28 cellular contexts compared by ENCODE assay signal in the genomic region with DNA sequence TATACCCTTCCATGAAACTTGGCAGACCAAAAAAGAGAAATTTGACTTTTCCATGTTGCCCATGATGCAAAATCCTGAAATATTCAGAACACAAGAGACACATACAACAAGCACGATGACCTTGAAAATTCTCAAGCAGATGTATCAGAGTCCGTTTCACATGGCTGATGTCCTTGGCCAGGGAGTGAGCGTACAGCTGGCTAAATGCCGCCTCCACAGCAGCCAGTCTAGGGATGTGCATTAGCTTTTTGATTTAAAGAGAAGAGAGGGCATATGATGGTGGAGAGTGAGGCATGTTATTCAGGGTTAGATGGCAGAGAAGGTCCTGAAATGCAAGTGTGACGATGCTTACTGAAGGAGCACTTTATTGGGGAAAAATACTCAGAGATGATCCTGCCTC.
"Had no signal": no experiment of that assay in that cellular context is flagged by ENCODE, and none has a peak within 500 bp of the region (broad histone marks: within the 10 kb centered on the region; RNA-seq: fewer than 3 reads in every experiment).

No MANE protein-coding gene starts in this region.

- H3K27me3 ChIP-seq: stomach, suprapubic skin, thyroid gland, tibial artery, tibial nerve, transverse colon, upper lobe of left lung, upper lobe of right lung, uterus, vagina had no signal

- DNase-seq: stimulated activated CD4-positive, alpha-beta T cell treated with anti-CD3 and anti-CD28 coated beads, Interleukin-2, amount 100 ng/mL, for 48 hours; stimulated activated CD4-positive, alpha-beta T cell treated with anti-CD3 and anti-CD28 coated beads, Interleukin-4, amount 100 ng/mL, for 1 hour; stimulated activated CD4-positive, alpha-beta T cell treated with anti-CD3 and anti-CD28 coated beads, Interleukin-4, amount 100 ng/mL, for 24 hours; stimulated activated CD4-positive, alpha-beta T cell treated with anti-CD3 and anti-CD28 coated beads, Interleukin-4, amount 100 ng/mL, for 4 hours; stimulated activated CD8-positive, alpha-beta memory T cell treated with anti-CD3 and anti-CD28 coated beads, Interleukin-4, amount 100 ng/mL, for 48 hours; stimulated activated naive B cell treated with anti-CD40 and anti-IgM and Interleukin-4, amounts not matched to agents 10 μg/mL and 1 μg/mL and 100 μg/mL, for 72 hours; stimulated activated naive CD4-positive, alpha-beta T cell; stimulated activated naive CD4-positive, alpha-beta T cell treated with Interleukin-2 at 50 U/mL for 16 hours; stimulated activated naive CD8-positive, alpha-beta T cell treated with anti-CD3 and anti-CD28 coated beads, Interleukin-15, amount 100 ng/mL, for 72 hours; stimulated activated naive CD8-positive, alpha-beta T cell treated with anti-CD3 and anti-CD28 coated beads, Interleukin-15, Interleukin-2, amounts not matched to agents 100 U/mL and 50 U/mL, for 24 hours; stomach; substantia nigra; thyroid gland; tibial artery; transverse colon; trophoblast cell; upper lobe of left lung; upper lobe of right lung; uterus had no signal

- ATAC-seq: stimulated activated effector memory CD8-positive, alpha-beta T cell treated with anti-CD3 and anti-CD28 coated beads, Interleukin-12 subunit alpha, Interleukin-12 subunit beta, amount 100 ng/mL, for 72 hours; stimulated activated naive B cell treated with anti-CD40 and anti-IgM and Interleukin-4, amounts not matched to agents 10 μg/mL and 1 μg/mL and 100 μg/mL, for 72 hours; stimulated activated naive CD8-positive, alpha-beta T cell treated with anti-CD3 and anti-CD28 coated beads, Interleukin-15, amount 100 ng/mL, for 72 hours; stimulated activated naive CD8-positive, alpha-beta T cell treated with anti-CD3 and anti-CD28 coated beads, Interleukin-15, Interleukin-2, amounts not matched to agents 100 U/mL and 50 U/mL, for 24 hours; upper lobe of right lung had no signal

- H3K36me3 Mint-ChIP-seq: stimulated activated effector memory CD8-positive, alpha-beta T cell treated with anti-CD3 and anti-CD28 coated beads, Interleukin-12 subunit alpha, Interleukin-12 subunit beta, amount 100 ng/mL, for 72 hours; stimulated activated memory B cell treated with anti-CD40 and anti-IgM and Interleukin-4, amounts not matched to agents 10 μg/mL and 1 μg/mL and 100 μg/mL, for 72 hours; stimulated activated naive B cell treated with anti-CD40 and anti-IgM and Interleukin-4, amounts not matched to agents 10 μg/mL and 1 μg/mL and 100 μg/mL, for 72 hours; type B pancreatic cell had no signal

- H3K27ac Mint-ChIP-seq: stimulated activated effector memory CD8-positive, alpha-beta T cell treated with anti-CD3 and anti-CD28 coated beads, Interleukin-12 subunit alpha, Interleukin-12 subunit beta, amount 100 ng/mL, for 72 hours; stimulated activated memory B cell treated with anti-CD40 and anti-IgM and Interleukin-4, amounts not matched to agents 10 μg/mL and 1 μg/mL and 100 μg/mL, for 72 hours; stimulated activated naive B cell treated with anti-CD40 and anti-IgM and Interleukin-4, amounts not matched to agents 10 μg/mL and 1 μg/mL and 100 μg/mL, for 72 hours; stimulated activated naive CD8-positive, alpha-beta T cell treated with anti-CD3 and anti-CD28 coated beads, Interleukin-15, amount 100 ng/mL, for 72 hours; stimulated activated naive CD8-positive, alpha-beta T cell treated with anti-CD3 and anti-CD28 coated beads, Interleukin-15, Interleukin-2, amounts not matched to agents 100 ng/mL and 50 ng/mL, for 24 hours; type B pancreatic cell had no signal

- H3K4me3 Mint-ChIP-seq: stimulated activated effector memory CD8-positive, alpha-beta T cell treated with anti-CD3 and anti-CD28 coated beads, Interleukin-12 subunit alpha, Interleukin-12 subunit beta, amount 100 ng/mL, for 72 hours; stimulated activated memory B cell treated with anti-CD40 and anti-IgM and Interleukin-4, amounts not matched to agents 10 μg/mL and 1 μg/mL and 100 μg/mL, for 72 hours; stimulated activated naive B cell treated with anti-CD40 and anti-IgM and Interleukin-4, amounts not matched to agents 10 μg/mL and 1 μg/mL and 100 μg/mL, for 72 hours; stimulated activated naive CD8-positive, alpha-beta T cell treated with anti-CD3 and anti-CD28 coated beads, Interleukin-15, amount 100 ng/mL, for 72 hours; stimulated activated naive CD8-positive, alpha-beta T cell treated with anti-CD3 and anti-CD28 coated beads, Interleukin-15, Interleukin-2, amounts not matched to agents 100 ng/mL and 50 ng/mL, for 24 hours; type B pancreatic cell had no signal

- H3K27ac ChIP-seq: stomach, suprapubic skin, thoracic aorta, thyroid gland, tibial artery, tibial nerve, transverse colon, upper lobe of left lung, upper lobe of right lung, uterus, vagina had no signal

- H3K36me3 ChIP-seq: stomach, suprapubic skin, thoracic aorta, thyroid gland, tibial artery, tibial nerve, transverse colon, upper lobe of left lung, upper lobe of right lung, uterus, vagina had no signal

- FAIRE-seq: urothelium cell line had no signal

- H3K27me3 Mint-ChIP-seq: stimulated activated memory B cell treated with anti-CD40 and anti-IgM and Interleukin-4, amounts not matched to agents 10 μg/mL and 1 μg/mL and 100 μg/mL, for 72 hours; type B pancreatic cell had no signal

- H3K9me3 Mint-ChIP-seq: stimulated activated memory B cell treated with anti-CD40 and anti-IgM and Interleukin-4, amounts not matched to agents 10 μg/mL and 1 μg/mL and 100 μg/mL, for 72 hours; stimulated activated naive B cell treated with anti-CD40 and anti-IgM and Interleukin-4, amounts not matched to agents 10 μg/mL and 1 μg/mL and 100 μg/mL, for 72 hours; stimulated activated naive CD8-positive, alpha-beta T cell treated with anti-CD3 and anti-CD28 coated beads, Interleukin-15, Interleukin-2, amounts not matched to agents 100 ng/mL and 50 ng/mL, for 24 hours; type B pancreatic cell had no signal

- H3K4me1 ChIP-seq: stomach, suprapubic skin, thyroid gland, tibial artery, tibial nerve, transverse colon, upper lobe of left lung, upper lobe of right lung, uterus, vagina had no signal

- H3K4me3 ChIP-seq: stomach, suprapubic skin, thoracic aorta, thyroid gland, tibial artery, tibial nerve, transverse colon, upper lobe of left lung, upper lobe of right lung, uterus, vagina had no signal

- H3K9me3 ChIP-seq: stomach, suprapubic skin, thoracic aorta, thyroid gland, tibial artery, tibial nerve, transverse colon, upper lobe of left lung, upper lobe of right lung, uterus, vagina had no signal

- H3K4me1 Mint-ChIP-seq: stimulated activated effector memory CD8-positive, alpha-beta T cell treated with anti-CD3 and anti-CD28 coated beads, Interleukin-12 subunit alpha, Interleukin-12 subunit beta, amount 100 ng/mL, for 72 hours; stimulated activated memory B cell treated with anti-CD40 and anti-IgM and Interleukin-4, amounts not matched to agents 10 μg/mL and 1 μg/mL and 100 μg/mL, for 72 hours; stimulated activated naive B cell treated with anti-CD40 and anti-IgM and Interleukin-4, amounts not matched to agents 10 μg/mL and 1 μg/mL and 100 μg/mL, for 72 hours; stimulated activated naive CD8-positive, alpha-beta T cell treated with anti-CD3 and anti-CD28 coated beads, Interleukin-15, amount 100 ng/mL, for 72 hours had no signal
